8 cellular contexts compared by ENCODE assay signal in genomic region chr10:77926566-77927342, GRCh38. TPM values are rescaled to one million over a fixed set of nuclear protein-coding genes. Genes with fewer than 3 reads are reported as not detected.
DNase-seq lines count a peak whose midpoint lies in the region; ATAC-seq lines count a peak whose summit lies in the region.

A gene with protein sequence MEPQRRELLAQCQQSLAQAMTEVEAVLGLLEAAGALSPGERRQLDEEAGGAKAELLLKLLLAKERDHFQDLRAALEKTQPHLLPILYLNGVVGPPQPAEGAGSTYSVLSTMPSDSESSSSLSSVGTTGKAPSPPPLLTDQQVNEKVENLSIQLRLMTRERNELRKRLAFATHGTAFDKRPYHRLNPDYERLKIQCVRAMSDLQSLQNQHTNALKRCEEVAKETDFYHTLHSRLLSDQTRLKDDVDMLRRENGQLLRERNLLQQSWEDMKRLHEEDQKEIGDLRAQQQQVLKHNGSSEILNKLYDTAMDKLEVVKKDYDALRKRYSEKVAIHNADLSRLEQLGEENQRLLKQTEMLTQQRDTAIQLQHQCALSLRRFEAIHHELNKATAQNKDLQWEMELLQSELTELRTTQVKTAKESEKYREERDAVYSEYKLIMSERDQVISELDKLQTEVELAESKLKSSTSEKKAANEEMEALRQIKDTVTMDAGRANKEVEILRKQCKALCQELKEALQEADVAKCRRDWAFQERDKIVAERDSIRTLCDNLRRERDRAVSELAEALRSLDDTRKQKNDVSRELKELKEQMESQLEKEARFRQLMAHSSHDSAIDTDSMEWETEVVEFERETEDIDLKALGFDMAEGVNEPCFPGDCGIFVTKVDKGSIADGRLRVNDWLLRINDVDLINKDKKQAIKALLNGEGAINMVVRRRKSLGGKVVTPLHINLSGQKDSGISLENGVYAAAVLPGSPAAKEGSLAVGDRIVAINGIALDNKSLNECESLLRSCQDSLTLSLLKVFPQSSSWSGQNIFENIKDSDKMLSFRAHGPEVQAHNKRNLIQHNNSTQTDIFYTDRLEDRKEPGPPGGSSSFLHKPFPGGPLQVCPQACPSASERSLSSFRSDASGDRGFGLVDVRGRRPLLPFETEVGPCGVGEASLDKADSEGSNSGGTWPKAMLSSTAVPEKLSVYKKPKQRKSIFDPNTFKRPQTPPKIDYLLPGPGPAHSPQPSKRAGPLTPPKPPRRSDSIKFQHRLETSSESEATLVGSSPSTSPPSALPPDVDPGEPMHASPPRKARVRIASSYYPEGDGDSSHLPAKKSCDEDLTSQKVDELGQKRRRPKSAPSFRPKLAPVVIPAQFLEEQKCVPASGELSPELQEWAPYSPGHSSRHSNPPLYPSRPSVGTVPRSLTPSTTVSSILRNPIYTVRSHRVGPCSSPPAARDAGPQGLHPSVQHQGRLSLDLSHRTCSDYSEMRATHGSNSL (N-terminal part only) (minus strand): TSS chr10:77926755. CDS start chr10:77926520, 235 bp downstream.

- H3K4me1 ChIP-seq in BLaER1, result peaks cover 26% of the 10 kb centered on the region
- H3K4me1 ChIP-seq in stomach smooth muscle (ENCODE audit: control insufficient read depth, insufficient read depth, low read length), result peaks cover 37% of the 10 kb centered on the region

- H3K27ac ChIP-seq in BLaER1 (peak within 1 kb of the TSS; percentile 77), stomach smooth muscle (ENCODE audit: low read length) (peak within 1 kb of the TSS; percentile 86)

- H3K4me2 ChIP-seq in BLaER1, result peak within 1 kb of the TSS; percentile 98

- H3K4me3 ChIP-seq in BLaER1 (peak within 1 kb of the TSS; percentile 84), stomach smooth muscle (ENCODE audit: low read length in 2 of 2) (peak within 1 kb of the TSS; percentile 79 to 88)

- H3K36me3 ChIP-seq in BLaER1, result no peaks in the 10 kb centered on the region
- H3K36me3 ChIP-seq in stomach smooth muscle (ENCODE audit: control insufficient read depth in 2 of 2, insufficient read depth in 2 of 2, low read length in 2 of 2), result no peaks in the 10 kb centered on the region

- H3K27ac Mint-ChIP-seq in effector memory CD8-positive, alpha-beta T cell, result peak within 1 kb of the TSS; percentile 65 to 85

- H3K9me3 ChIP-seq in BLaER1, result no peaks in the 10 kb centered on the region
- H3K9me3 ChIP-seq in stomach smooth muscle (ENCODE audit: control insufficient read depth in 2 of 2, low read length in 2 of 2), result no peaks in the 10 kb centered on the region

- ATAC-seq in GM18909 (IDR thresholded peaks at IDR 0.05; ENCODE audit: poor library complexity, unreplicated experiment), result peak; percentile 57
- peak; percentile 58 for ATAC-seq in HG03442 (IDR thresholded peaks at IDR 0.05; ENCODE audit: unreplicated experiment)
- peak; percentile 68 for ATAC-seq in effector memory CD8-positive, alpha-beta T cell (replicated peaks)

- DNase-seq in T1000 (lab: John Stamatoyannopoulos, UW), result peak; percentile 33
- peak; percentile 8 to 19 (median 10) for DNase-seq in effector memory CD8-positive, alpha-beta T cell
- peak; percentile 35 to 51 for DNase-seq in lung microvascular endothelial cell (ENCODE audit: low read depth in 2 of 2)
- DNase-seq in OCI-M2 (lab: John Stamatoyannopoulos, UW; ENCODE audit: unreplicated experiment), result no peak

- peaks cover 47% of the 10 kb centered on the region for H3K27me3 ChIP-seq in BLaER1
- H3K27me3 ChIP-seq in stomach smooth muscle (ENCODE audit: control insufficient read depth in 1 of 2, insufficient read depth in 2 of 2, low read length in 2 of 2), result no peaks in the 10 kb centered on the region

- H3K9ac ChIP-seq in BLaER1 (peak within 1 kb of the TSS; percentile 80), stomach smooth muscle (ENCODE audit: low read length in 2 of 2) (peak within 1 kb of the TSS; percentile 83 to 89)

- H3K9me3 Mint-ChIP-seq in effector memory CD8-positive, alpha-beta T cell, result no peaks in the 10 kb centered on the region

- peak within 1 kb of the TSS; percentile 77 to 84 for H3K4me3 Mint-ChIP-seq in effector memory CD8-positive, alpha-beta T cell

- H3K27me3 Mint-ChIP-seq in effector memory CD8-positive, alpha-beta T cell, result peaks cover 18 to 24% of the 10 kb centered on the region in 2 donors

- peaks cover 31% of the 10 kb centered on the region for H4K20me1 ChIP-seq in BLaER1

- H3K4me1 Mint-ChIP-seq in effector memory CD8-positive, alpha-beta T cell (ENCODE audit: low read depth in 2 of 2), result peaks cover 13 to 20% of the 10 kb centered on the region in 2 donors

- H3K36me3 Mint-ChIP-seq in effector memory CD8-positive, alpha-beta T cell (ENCODE audit: insufficient read depth), result no peaks in the 10 kb centered on the region

RNA-seq across cellular contexts. Expression of the gene that starts here (rescaled TPM):
- 6.1 and 6.9 TPM in 2 replicates for total RNA-seq in lung microvascular endothelial cell
